Comparison of ENCODE assay signal across 7 cellular contexts in the genomic region with DNA sequence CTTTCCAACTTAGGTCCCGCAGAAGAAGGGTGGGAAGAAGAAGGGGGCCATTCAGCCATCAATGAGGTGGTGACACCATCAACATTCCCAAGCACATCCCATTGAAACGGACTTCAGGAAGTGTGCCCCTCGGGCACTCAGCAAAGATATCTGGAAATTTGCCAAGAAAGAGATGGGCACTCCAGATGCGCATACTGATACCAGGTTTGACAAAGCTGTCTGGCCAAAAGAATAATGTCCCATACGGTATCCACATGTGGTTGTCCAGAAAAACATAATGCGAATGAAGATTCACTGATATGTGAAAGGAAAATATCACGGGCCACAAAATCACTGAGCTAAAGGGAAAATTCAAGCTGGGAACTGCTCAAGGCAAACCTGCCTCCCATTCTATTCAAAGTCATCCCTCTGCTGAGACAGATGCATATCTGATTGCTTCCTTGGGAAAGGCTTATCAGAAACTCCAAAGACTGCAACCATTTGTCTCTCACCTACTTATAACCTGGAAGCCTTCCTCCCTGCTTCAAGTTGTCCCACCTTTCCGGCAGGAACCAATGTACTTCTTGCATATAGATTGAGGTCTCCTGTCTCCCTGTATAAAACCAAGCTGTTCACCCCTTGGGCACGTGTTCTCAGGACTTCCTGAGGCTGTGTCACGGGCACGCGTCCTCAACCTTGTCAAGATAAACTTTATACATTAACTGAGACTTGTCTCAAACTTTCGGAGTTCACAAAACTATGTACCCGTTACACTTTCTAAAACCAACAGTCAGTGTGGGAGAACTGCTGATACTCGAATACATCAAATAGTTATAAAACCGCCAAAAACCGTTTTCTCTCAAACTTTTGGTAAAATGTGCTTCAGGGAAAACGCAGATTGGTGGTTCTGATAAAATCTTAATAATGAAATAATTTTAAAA. TPM values are rescaled to one million over a fixed set of nuclear protein-coding genes. Genes with fewer than 3 reads are reported as not detected.
DNase-seq lines count a peak whose midpoint lies in the region; ATAC-seq and TF ChIP-seq lines count a peak whose summit lies in the region.

No MANE protein-coding gene starts in this region.

- no peak for TF ChIP-seq CTCF in HFFc6 (IDR thresholded peaks at IDR 0.05)
- no peak for TF ChIP-seq CTCF in fibroblast of pulmonary artery (IDR thresholded peaks at IDR 0.05; ENCODE audit: low read length, missing control alignments)

- no peaks in the 10 kb centered on the region for H3K36me3 Mint-ChIP-seq in HFFc6 (ENCODE audit: low read depth)
- peaks cover 7% of the 10 kb centered on the region for H3K36me3 Mint-ChIP-seq in T-cell

- H3K4me3 ChIP-seq in fibroblast of pulmonary artery (replicated peaks; ENCODE audit: low read depth, low read length) (peak overlapping the region; percentile 82), skeletal muscle tissue (ENCODE audit: low read length in 3 of 3) (peak overlapping the region in 2 of 3 donors; percentile 92 to 94)

- peak overlapping the region; percentile 87 for H3K27ac ChIP-seq in skeletal muscle tissue (ENCODE audit: low read depth, low read length)

- DNase-seq in HFFc6 (no peak), T-cell (peak in 1 of 34 experiments; percentile 16), fibroblast of pulmonary artery (ENCODE audit: low read depth) (no peak), AML-193 (lab: John Stamatoyannopoulos, UW) (no peak), NCI-H2107 treated with DMSO at 0.1 percent for 48 hours (lab: John Stamatoyannopoulos, UW; ENCODE audit: unreplicated experiment) (no peak), NCI-H1417 treated with DMSO at 0.1 percent for 48 hours (lab: John Stamatoyannopoulos, UW) (no peak)

- POLR2A ChIA-PET in T-cell (lab: Charles Lee): interaction anchor here in 1 of 2 donors (0.6 to 0.7 kb wide), 2 partner anchors 28 to 125 kb away, joined by 3 to 18 read pairs; no protein-coding TSS in a partner anchor

- H3K9me3 Mint-ChIP-seq in HFFc6 (no peaks in the 10 kb centered on the region), T-cell (no peaks in the 10 kb centered on the region)

- H3K4me3 Mint-ChIP-seq in HFFc6: peak overlapping the region; percentile 92
- peak overlapping the region; percentile 88 to 95 (median 92) for H3K4me3 Mint-ChIP-seq in T-cell

- no peaks in the 10 kb centered on the region for H3K9me3 ChIP-seq in skeletal muscle tissue (ENCODE audit: control insufficient read depth in 3 of 3, low read length in 3 of 3)

- peak overlapping the region; percentile 3; the same call in 1 of the 2 replicates for H3K27ac Mint-ChIP-seq in HFFc6
- peak overlapping the region; percentile 40 to 58 for H3K27ac Mint-ChIP-seq in T-cell

- no peaks in the 10 kb centered on the region for H3K36me3 ChIP-seq in skeletal muscle tissue (ENCODE audit: control insufficient read depth in 3 of 3, insufficient read depth in 3 of 3, low read length in 3 of 3)

- H3K4me1 ChIP-seq in skeletal muscle tissue (ENCODE audit: control insufficient read depth in 3 of 3, insufficient read depth in 3 of 3, low read length in 3 of 3): peaks cover 5 to 14% (median 9%) of the 10 kb centered on the region in 3 donors

- H3K27me3 Mint-ChIP-seq in HFFc6 (ENCODE audit: insufficient read depth) (peaks cover 1% of the 10 kb centered on the region; the same call in 1 of the 2 replicates), T-cell (no peaks in the 10 kb centered on the region)

- ATAC-seq in T-cell (replicated peaks in 1 of 4): no peak

- H3K9ac ChIP-seq in skeletal muscle tissue (ENCODE audit: low read depth in 1 of 3, low read length in 3 of 3): peak overlapping the region in 2 of 3 donors; percentile 75 to 87

- CTCF ChIA-PET in T-cell (lab: Charles Lee): interaction anchor here (0.5 to 1.0 kb wide), 3 partner anchors 53 to 1787 kb away, joined by 3 read pairs; no protein-coding TSS in a partner anchor

- H3K27me3 ChIP-seq in skeletal muscle tissue (ENCODE audit: control insufficient read depth in 3 of 3, insufficient read depth in 3 of 3, low read length in 3 of 3): no peaks in the 10 kb centered on the region

- H3K4me1 Mint-ChIP-seq in HFFc6 (ENCODE audit: low read depth): peaks cover 61% of the 10 kb centered on the region
- H3K4me1 Mint-ChIP-seq in T-cell: peaks cover 56 to 68% (median 65%) of the 10 kb centered on the region in 3 donors

RNA-seq across cellular contexts. Expression of a gene that starts 1.3 kb away (rescaled TPM):
- total RNA-seq in HFFc6 (2021; fragmentation: NEBNext Ultra II Directional; extraction: Animal tissue kit (Norgen Biotek cat#: 25700)): 10 to 100 TPM; 14.5 to 18.6 (median 17.2) TPM
- total RNA-seq in T-cell (10 to 100 TPM; 37.3 to 70.3 (median 48.6) TPM), skeletal muscle tissue (9.4 TPM)
